Comparison of ENCODE assay signal across 11 cellular contexts in genomic region chr16:31714899-31715504, GRCh38.
DNase-seq lines count a peak whose midpoint lies in the region; ATAC-seq and TF ChIP-seq lines count a peak whose summit lies in the region.
"Had no signal": no experiment of that assay in that cellular context is flagged by ENCODE, and none has a peak within 500 bp of the region (broad histone marks: within the 10 kb centered on the region; RNA-seq: fewer than 3 reads in every experiment).

No MANE protein-coding gene starts in this region.

- no peak overlapping the region for H3K27ac ChIP-seq in neural progenitor cell
- H3K27ac ChIP-seq: adrenal gland had no signal

- no peak for TF ChIP-seq CTCF in neural progenitor cell (IDR thresholded peaks at IDR 0.05)
- no peak for TF ChIP-seq CTCF in GM13977 (IDR thresholded peaks at IDR 0.05; ENCODE audit: extremely low read depth, insufficient read depth, missing control alignments)

- H3K9ac ChIP-seq in neural progenitor cell: no peak overlapping the region

- no peak for ATAC-seq in central memory CD8-positive, alpha-beta T cell (replicated peaks; ENCODE audit: extremely low read depth, poor library complexity, severe bottlenecking)
- ATAC-seq in HG02588 (IDR thresholded peaks at IDR 0.05; ENCODE audit: unreplicated experiment): no peak

- H3K27me3 ChIP-seq in neural progenitor cell: no peaks in the 10 kb centered on the region
- H3K27me3 ChIP-seq: adrenal gland had no signal

- in situ Hi-C loops in GM13977 (cut with MboI; ENCODE audit: low pct_unique_long_range_greater_than_20kb, low sequenced_read_pairs, unreplicated experiment): loop anchor here (25.0 kb wide), 2 partner anchors 172 to 203 kb away; partner anchors contain the start of gene RUSF1

- H2AFZ ChIP-seq in neural progenitor cell (replicated peaks): no peak overlapping the region

- peak overlapping the region; percentile 83 for H3K4me3 ChIP-seq in neural progenitor cell

- DNase-seq in SIG-M5 treated with dmso at 0.1 percent for 504 hours (lab: John Stamatoyannopoulos, UW; ENCODE audit: unreplicated experiment) (peak; percentile 39), SIG-M5 (lab: John Stamatoyannopoulos, UW) (no peak), Kasumi-1 (lab: John Stamatoyannopoulos, UW) (peak; percentile 69 to 77), neural progenitor cell (ENCODE audit: low spot score) (no peak), A172 (ENCODE audit: low spot score) (no peak), GM13977 (ENCODE audit: low spot score) (no peak)
- no peak for DNase-seq in central memory CD8-positive, alpha-beta T cell (ENCODE audit: low spot score in 2 of 2)
- DNase-seq: NCI-H1105, nucleus accumbens had no signal

- peaks cover 24% of the 10 kb centered on the region for H3K36me3 Mint-ChIP-seq in central memory CD8-positive, alpha-beta T cell (ENCODE audit: insufficient read depth)
- peaks cover 59% of the 10 kb centered on the region for H3K36me3 Mint-ChIP-seq in neural progenitor cell

- peaks cover 10% of the 10 kb centered on the region for H4K20me1 ChIP-seq in neural progenitor cell (ENCODE audit: low read depth)

- H3K4me1 Mint-ChIP-seq in central memory CD8-positive, alpha-beta T cell: peaks cover 63% of the 10 kb centered on the region
- H3K4me1 Mint-ChIP-seq in neural progenitor cell: peaks cover 15% of the 10 kb centered on the region

- peaks cover 22% of the 10 kb centered on the region for H3F3A ChIP-seq in neural progenitor cell (ENCODE audit: low read depth)

- peak overlapping the region; percentile 99 for H3K4me3 Mint-ChIP-seq in central memory CD8-positive, alpha-beta T cell
- H3K4me3 Mint-ChIP-seq in neural progenitor cell: peak overlapping the region; percentile 100

- H3K27me3 Mint-ChIP-seq in central memory CD8-positive, alpha-beta T cell: no peaks in the 10 kb centered on the region
- H3K27me3 Mint-ChIP-seq in neural progenitor cell (ENCODE audit: insufficient read depth, low read depth): peaks cover 16% of the 10 kb centered on the region

- no peaks in the 10 kb centered on the region for H3K9me3 ChIP-seq in neural progenitor cell (ENCODE audit: low read depth)
- H3K9me3 ChIP-seq: adrenal gland had no signal

- H3K36me3 ChIP-seq in neural progenitor cell: no peaks in the 10 kb centered on the region
- H3K36me3 ChIP-seq: adrenal gland had no signal

- peaks cover 61% of the 10 kb centered on the region for H3K79me2 ChIP-seq in neural progenitor cell (ENCODE audit: low read depth)

- peak overlapping the region; percentile 88 for H3K27ac Mint-ChIP-seq in central memory CD8-positive, alpha-beta T cell (ENCODE audit: low read depth)
- no peak overlapping the region for H3K27ac Mint-ChIP-seq in neural progenitor cell

- peak overlapping the region; percentile 97 for H3K4me2 ChIP-seq in neural progenitor cell

- no peaks in the 10 kb centered on the region for H3K9me3 Mint-ChIP-seq in central memory CD8-positive, alpha-beta T cell
- H3K9me3 Mint-ChIP-seq in neural progenitor cell: peaks cover 58% of the 10 kb centered on the region

- peaks cover 13% of the 10 kb centered on the region for H3K4me1 ChIP-seq in neural progenitor cell

Comparison
In these comparisons a context has a peak if more than half of its experiments do, and no peak if none do; other contexts are left out.
1. DNase-seq: peak in SIG-M5 treated with dmso at 0.1 percent for 504 hours (single experiment) and Kasumi-1 (2 of 2); none in SIG-M5 (single experiment), central memory CD8-positive, alpha-beta T cell (0 of 2), neural progenitor cell (single experiment), A172 (single experiment) and GM13977 (single experiment).